In the genomic region with DNA sequence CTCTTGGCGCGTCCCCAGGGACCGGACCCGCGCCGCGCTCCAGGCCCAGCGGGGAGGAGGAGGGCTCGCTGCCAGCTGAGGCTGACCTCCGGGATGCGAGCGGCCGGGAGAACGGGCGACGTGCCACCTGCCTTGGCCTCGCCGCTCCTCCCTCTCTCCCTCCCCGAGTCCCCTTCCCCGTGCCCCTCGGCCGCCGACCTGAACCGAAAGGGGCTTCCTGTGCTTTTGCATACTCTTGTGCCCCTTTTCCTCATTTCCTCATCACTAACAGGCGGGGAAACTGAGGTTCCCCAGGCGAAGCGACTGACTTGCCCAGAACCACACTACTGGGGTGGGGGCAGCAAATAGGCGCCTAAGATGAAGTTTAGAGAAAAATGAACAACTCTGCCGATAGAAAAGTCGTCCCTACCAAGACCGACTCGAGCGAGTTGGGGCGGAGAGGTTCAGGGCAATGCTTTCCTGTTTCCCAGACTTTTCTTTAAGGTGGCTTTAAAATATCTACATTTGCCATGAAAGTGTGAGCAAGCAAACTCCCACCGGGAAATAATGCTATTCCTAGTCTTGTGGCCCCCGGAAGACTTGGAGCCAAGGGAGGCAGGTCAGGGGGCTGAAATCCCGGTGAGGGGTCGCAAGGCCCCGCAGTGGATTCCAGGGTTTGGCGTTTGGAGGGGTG, we compare ENCODE assay signal across 8 cellular contexts. TPM values are rescaled to one million over a fixed set of nuclear protein-coding genes. Genes with fewer than 3 reads are reported as not detected.
DNase-seq lines count a peak whose midpoint lies in the region; ATAC-seq, FAIRE-seq and TF ChIP-seq lines count a peak whose summit lies in the region.

No MANE protein-coding gene starts in this region.

- H3K4me1 Mint-ChIP-seq in astrocyte (ENCODE audit: low read depth, unreplicated experiment) = peaks cover 40% of the 10 kb centered on the region

- H3K4me2 ChIP-seq in astrocyte (ENCODE audit: low read length) (peak overlapping the region; percentile 89), keratinocyte (ENCODE audit: control insufficient read depth, extremely low read depth, insufficient read depth, low read depth, low read length) (peak overlapping the region; percentile 79)

- no peaks in the 10 kb centered on the region for H3K9me1 ChIP-seq in keratinocyte (ENCODE audit: control insufficient read depth, extremely low read depth, insufficient read depth, low read length)

- no peaks in the 10 kb centered on the region for H3K27me3 Mint-ChIP-seq in astrocyte (ENCODE audit: low read depth, unreplicated experiment)

- H4K20me1 ChIP-seq in astrocyte (ENCODE audit: insufficient read depth, low read length) (peaks cover 42% of the 10 kb centered on the region), keratinocyte (ENCODE audit: control insufficient read depth, extremely low read depth, insufficient read depth, low read length) (peaks cover 6% of the 10 kb centered on the region)

- peaks cover 16% of the 10 kb centered on the region for H3K36me3 Mint-ChIP-seq in astrocyte (ENCODE audit: low read depth, unreplicated experiment)

- peak overlapping the region; percentile 99 for H3K27ac Mint-ChIP-seq in astrocyte (ENCODE audit: unreplicated experiment)

- H3K79me2 ChIP-seq in astrocyte (ENCODE audit: insufficient read depth, low read length) = peaks cover 38% of the 10 kb centered on the region
- H3K79me2 ChIP-seq in keratinocyte (ENCODE audit: control insufficient read depth, insufficient read depth, low read length) = peaks cover 22% of the 10 kb centered on the region

- no peak for FAIRE-seq in astrocyte (lab: Jason Lieb, UNC)
- FAIRE-seq in keratinocyte (lab: Jason Lieb, UNC) = no peak

- H3K36me3 ChIP-seq in astrocyte (ENCODE audit: insufficient read depth, low read length) (peaks cover 25% of the 10 kb centered on the region), keratinocyte (ENCODE audit: control insufficient read depth in 2 of 2, extremely low read depth in 1 of 2, insufficient read depth in 2 of 2, low read length in 2 of 2) (peaks cover 7 to 19% of the 10 kb centered on the region in 2 experiments), subcutaneous abdominal adipose tissue (ENCODE audit: control insufficient read depth in 5 of 5, insufficient read depth in 5 of 5, low read length in 5 of 5) (peaks cover 12 to 34% (median 32%) of the 10 kb centered on the region in 5 donors)

- H3K4me3 ChIP-seq in GM12875 (ENCODE audit: low read depth, low read length) (peak overlapping the region; percentile 90), NB4 (ENCODE audit: low read depth, low read length) (peak overlapping the region; percentile 48), astrocyte (ENCODE audit: insufficient read depth, low read depth, low read length) (peak overlapping the region; percentile 56), keratinocyte (ENCODE audit: control insufficient read depth in 2 of 3, extremely low read depth in 1 of 3, insufficient read depth in 2 of 3, low read depth in 1 of 3, low read length in 3 of 3) (peak overlapping the region; percentile 38 to 72 (median 50)), subcutaneous abdominal adipose tissue (ENCODE audit: low read depth in 1 of 5, low read length in 5 of 5) (peak overlapping the region; percentile 54 to 75 (median 70))

- dilution Hi-C loops in keratinocyte (cut with MboI; ENCODE audit: extremely low pct_ligation_motif_present, low sequenced_read_pairs) = no loop called here

- peak; percentile 53 for DNase-seq in NB4 (ENCODE audit: low read depth)
- no peak for DNase-seq in astrocyte (ENCODE audit: low read depth)
- DNase-seq in keratinocyte (ENCODE audit: low read depth, low spot score) = no peak
- no peak for DNase-seq in NCI-H187 (lab: John Stamatoyannopoulos, UW)

- no peak for ATAC-seq in HG02588 (IDR thresholded peaks at IDR 0.05; ENCODE audit: unreplicated experiment)
- no peak for ATAC-seq in HG03135 (IDR thresholded peaks at IDR 0.05; ENCODE audit: unreplicated experiment)

- TF ChIP-seq POLR2A in NB4 (IDR thresholded peaks at IDR 0.05; ENCODE audit: extremely low read depth, insufficient read length) = no peak

- TF ChIP-seq CTCF in GM12875 (IDR thresholded peaks at IDR 0.05; ENCODE audit: borderline replicate concordance, insufficient read depth, low read depth, low read length) (no peak), NB4 (IDR thresholded peaks at IDR 0.05; ENCODE audit: low read depth, low read length) (no peak), astrocyte (IDR thresholded peaks at IDR 0.05; ENCODE audit: insufficient read depth, low read depth, low read length) (no peak), keratinocyte (optimal IDR thresholded peaks at IDR 0.05 in 1 of 3, IDR thresholded peaks at IDR 0.05 in 1 of 3, conservative IDR thresholded peaks at IDR 0.05 in 1 of 3; ENCODE audit: extremely low read depth in 1 of 3, insufficient read depth in 2 of 3, low read length in 3 of 3) (no peak)

- H3K9me3 Mint-ChIP-seq in astrocyte (ENCODE audit: unreplicated experiment) = no peaks in the 10 kb centered on the region

- H3K27me3 ChIP-seq in astrocyte (ENCODE audit: insufficient read depth, low read length) (no peaks in the 10 kb centered on the region), keratinocyte (ENCODE audit: control insufficient read depth, extremely low read depth, insufficient read depth, low read length) (no peaks in the 10 kb centered on the region), subcutaneous abdominal adipose tissue (ENCODE audit: control insufficient read depth in 5 of 5, insufficient read depth in 4 of 5, low read length in 5 of 5) (no peaks in the 10 kb centered on the region)

- H3K9me3 ChIP-seq in astrocyte (ENCODE audit: insufficient read depth, low read depth, low read length) (no peaks in the 10 kb centered on the region), keratinocyte (ENCODE audit: control insufficient read depth, low read depth, low read length) (no peaks in the 10 kb centered on the region), subcutaneous abdominal adipose tissue (ENCODE audit: control insufficient read depth in 5 of 5, low read length in 5 of 5) (no peaks in the 10 kb centered on the region)

- no peak overlapping the region for H2AFZ ChIP-seq in astrocyte (ENCODE audit: low read depth, low read length)
- peak overlapping the region; percentile 40 for H2AFZ ChIP-seq in keratinocyte (ENCODE audit: control insufficient read depth, low read length)

- H3K9ac ChIP-seq in astrocyte (ENCODE audit: low read length) (peak overlapping the region; percentile 98), keratinocyte (ENCODE audit: control insufficient read depth, extremely low read depth, insufficient read depth, low read length) (peak overlapping the region; percentile 97), subcutaneous abdominal adipose tissue (ENCODE audit: low read length in 5 of 5) (peak overlapping the region; percentile 76 to 98 (median 92))

- peak overlapping the region; percentile 81 for H3K4me3 Mint-ChIP-seq in astrocyte (ENCODE audit: unreplicated experiment)

- peak overlapping the region; percentile 100 for H3K27ac ChIP-seq in astrocyte (ENCODE audit: low read depth, low read length)
- H3K27ac ChIP-seq in keratinocyte (ENCODE audit: control insufficient read depth, insufficient read depth, low read length) = peak overlapping the region; percentile 92
- peak overlapping the region; percentile 100 for H3K27ac ChIP-seq in subcutaneous abdominal adipose tissue (ENCODE audit: low read depth, low read length)

- peaks cover 44% of the 10 kb centered on the region for H3K4me1 ChIP-seq in astrocyte (ENCODE audit: insufficient read depth, low read length)
- H3K4me1 ChIP-seq in keratinocyte (ENCODE audit: control insufficient read depth, extremely low read depth, insufficient read depth, low read length) = peaks cover 47% of the 10 kb centered on the region
- H3K4me1 ChIP-seq in subcutaneous abdominal adipose tissue (ENCODE audit: control insufficient read depth in 5 of 5, insufficient read depth in 5 of 5, low read length in 5 of 5) = peaks cover 10 to 73% (median 52%) of the 10 kb centered on the region in 5 donors

RNA-seq across cellular contexts. Expression of a gene that starts 0.6 kb away (rescaled TPM):
- 80.5 and 90.1 TPM in 2 replicates for total RNA-seq in astrocyte
- polyA plus RNA-seq in keratinocyte = 10.4 to 303 TPM (median 174 TPM) in 3 replicates
- polyA plus RNA-seq in keratinocyte (2011; ENCODE audit: low read depth) = 68.7 TPM
- 98.5 and 108 TPM in 2 replicates for polyA plus RNA-seq in keratinocyte (2011; cell fraction: cytosol; rRNA removed)
- polyA plus RNA-seq in keratinocyte (2011; cell fraction: nucleus; rRNA removed) = 553 and 700 TPM in 2 replicates
- polyA plus RNA-seq in keratinocyte (2012; ENCODE audit: low replicate concordance) = 7.0 and 200 TPM in 2 replicates
- 17.6 to 194 TPM (median 125 TPM) in 3 replicates for polyA minus RNA-seq in keratinocyte
- 131 TPM for polyA minus RNA-seq in keratinocyte (2011; cell fraction: cytosol; rRNA and poly(A)+ RNA removed)
- polyA minus RNA-seq in keratinocyte (2011; cell fraction: nucleus; rRNA and poly(A)+ RNA removed) = 374 and 410 TPM in 2 replicates
